ENCODE assay signal across 8 cellular contexts in the genomic region with DNA sequence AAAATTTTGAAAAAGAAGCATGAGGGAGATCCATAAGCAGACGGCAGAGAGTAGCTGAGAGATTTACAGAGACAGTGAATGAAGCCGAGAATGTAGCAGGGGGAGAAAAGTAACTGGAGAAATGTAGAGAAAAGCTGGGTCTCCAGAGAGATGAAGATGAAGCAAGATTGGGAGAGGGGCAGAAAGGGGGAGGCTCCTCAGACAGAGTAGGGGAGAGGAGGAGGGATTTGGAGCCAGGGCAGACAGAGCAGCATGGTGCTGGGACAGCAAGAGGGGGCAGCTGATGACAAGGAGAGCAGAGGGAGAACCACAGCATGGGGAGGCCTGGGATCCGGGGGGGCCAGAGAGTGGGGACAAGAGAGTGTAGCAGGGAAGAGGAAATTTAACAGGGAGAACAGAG. TPM values are rescaled to one million over a fixed set of nuclear protein-coding genes. Genes with fewer than 3 reads are reported as not detected.
DNase-seq lines count a peak whose midpoint lies in the region; ATAC-seq and TF ChIP-seq lines count a peak whose summit lies in the region.

No MANE protein-coding gene starts in this region.

- peak overlapping the region; percentile 88 for H3K4me2 ChIP-seq in BLaER1
- peak overlapping the region; percentile 91 for H3K4me2 ChIP-seq in Loucy (ENCODE audit: low read depth, low read length, poor library complexity, severe bottlenecking)

- peaks cover 19% of the 10 kb centered on the region for H3K36me3 Mint-ChIP-seq in effector memory CD8-positive, alpha-beta T cell (ENCODE audit: insufficient read depth)
- H3K36me3 Mint-ChIP-seq in naive thymus-derived CD8-positive, alpha-beta T cell: peaks cover 15 to 49% (median 33%) of the 10 kb centered on the region in 3 donors

- in situ Hi-C loops in HAP-1 (cut with MboI; ENCODE audit: low sequenced_read_pairs): no loop called here

- H3K27me3 Mint-ChIP-seq in effector memory CD8-positive, alpha-beta T cell: no peaks in the 10 kb centered on the region
- no peaks in the 10 kb centered on the region for H3K27me3 Mint-ChIP-seq in naive thymus-derived CD8-positive, alpha-beta T cell

- peak overlapping the region; percentile 94 for H2AFZ ChIP-seq in Loucy (ENCODE audit: low read length)

- peaks cover 23% of the 10 kb centered on the region for H3K79me2 ChIP-seq in Loucy (ENCODE audit: insufficient read depth, low read length)

- DNase-seq in effector memory CD8-positive, alpha-beta T cell: no peak
- DNase-seq in naive thymus-derived CD8-positive, alpha-beta T cell: no peak
- no peak for DNase-seq in HAP-1 (ENCODE audit: low spot score in 2 of 2)
- DNase-seq in hepatic stellate cell (ENCODE audit: low spot score): no peak
- DNase-seq in cerebellar cortex (ENCODE audit: low spot score): no peak

- H3K9me3 Mint-ChIP-seq in effector memory CD8-positive, alpha-beta T cell: peaks cover 8 to 13% of the 10 kb centered on the region in 2 donors
- H3K9me3 Mint-ChIP-seq in naive thymus-derived CD8-positive, alpha-beta T cell: peaks cover 0 to 70% (median 24%) of the 10 kb centered on the region in 9 donors

- peak overlapping the region; percentile 90 to 94 for H3K4me3 Mint-ChIP-seq in effector memory CD8-positive, alpha-beta T cell
- H3K4me3 Mint-ChIP-seq in naive thymus-derived CD8-positive, alpha-beta T cell: peak overlapping the region; percentile 93 to 99 (median 97)

- H3K9me3 ChIP-seq in BLaER1 (peaks cover 38% of the 10 kb centered on the region), Loucy (ENCODE audit: insufficient read depth, low read depth, low read length) (peaks cover 11% of the 10 kb centered on the region; the same call in 1 of the 2 replicates), HAP-1 (no peaks in the 10 kb centered on the region)

- H3K9ac ChIP-seq in BLaER1 (peak overlapping the region; percentile 98), Loucy (ENCODE audit: low read depth, low read length, poor library complexity, severe bottlenecking) (peak overlapping the region; percentile 99)

- no peaks in the 10 kb centered on the region for H4K20me1 ChIP-seq in BLaER1
- no peaks in the 10 kb centered on the region for H4K20me1 ChIP-seq in Loucy (ENCODE audit: insufficient read depth, low read length, poor library complexity, severe bottlenecking)

- POLR2A ChIA-PET in naive thymus-derived CD8-positive, alpha-beta T cell (lab: Charles Lee): no interaction called here

- H3K9me2 ChIP-seq in Loucy (replicated peaks; ENCODE audit: low read depth, low read length): no peaks in the 10 kb centered on the region

- H3K27ac ChIP-seq in BLaER1: peak overlapping the region; percentile 97

- no peak for TF ChIP-seq CTCF in Loucy (conservative IDR thresholded peaks at IDR 0.05; ENCODE audit: low read length)

- H3K27me3 ChIP-seq in BLaER1 (no peaks in the 10 kb centered on the region), Loucy (ENCODE audit: insufficient read depth, low read length, poor library complexity, severe bottlenecking) (no peaks in the 10 kb centered on the region), HAP-1 (ENCODE audit: low read depth) (no peaks in the 10 kb centered on the region)

- no peak for ATAC-seq in effector memory CD8-positive, alpha-beta T cell (replicated peaks)
- no peak for ATAC-seq in naive thymus-derived CD8-positive, alpha-beta T cell
- ATAC-seq in GM21717 (IDR thresholded peaks at IDR 0.05; ENCODE audit: unreplicated experiment): no peak

- H3F3A ChIP-seq in Loucy (ENCODE audit: low read depth): no peaks in the 10 kb centered on the region

- H3K36me3 ChIP-seq in BLaER1 (peaks cover 58% of the 10 kb centered on the region), Loucy (ENCODE audit: insufficient read depth, low read length) (no peaks in the 10 kb centered on the region), HAP-1 (replicated peaks) (no peaks in the 10 kb centered on the region)

- peak overlapping the region; percentile 95 to 96 for H3K27ac Mint-ChIP-seq in effector memory CD8-positive, alpha-beta T cell
- H3K27ac Mint-ChIP-seq in naive thymus-derived CD8-positive, alpha-beta T cell: peak overlapping the region; percentile 93 to 99 (median 97)

- peaks cover 10 to 12% of the 10 kb centered on the region in 2 donors for H3K4me1 Mint-ChIP-seq in effector memory CD8-positive, alpha-beta T cell (ENCODE audit: low read depth in 2 of 2)
- H3K4me1 Mint-ChIP-seq in naive thymus-derived CD8-positive, alpha-beta T cell: peaks cover 12 to 17% (median 15%) of the 10 kb centered on the region in 4 donors

- H3K4me3 ChIP-seq in BLaER1 (peak overlapping the region; percentile 92), Loucy (ENCODE audit: low read length, poor library complexity, severe bottlenecking) (peak overlapping the region; percentile 97), HAP-1 (no peak overlapping the region)

- H3K4me1 ChIP-seq in BLaER1 (peaks cover 13% of the 10 kb centered on the region), Loucy (ENCODE audit: insufficient read depth, low read length, poor library complexity, severe bottlenecking) (peaks cover 8% of the 10 kb centered on the region), HAP-1 (no peaks in the 10 kb centered on the region)

RNA-seq across cellular contexts. Expression of a gene that starts 0.9 kb away (rescaled TPM):
- total RNA-seq in naive thymus-derived CD8-positive, alpha-beta T cell: 1 to 10 TPM; 4.5 to 7.5 TPM
- polyA plus RNA-seq in naive thymus-derived CD8-positive, alpha-beta T cell: 1 to 10 TPM in 2 of 3 donors, under 1 TPM in 1; 0.97 to 3.2 (median 1.2) TPM

RNA-seq across cellular contexts. Expression of a gene that starts 32.7 kb away (rescaled TPM):
- total RNA-seq in naive thymus-derived CD8-positive, alpha-beta T cell: 10 to 100 TPM; 46.5 to 57.9 TPM
- 10 to 100 TPM; 38.7 to 46.8 (median 40.4) TPM for polyA plus RNA-seq in naive thymus-derived CD8-positive, alpha-beta T cell

RNA-seq across cellular contexts. Expression of a gene that starts 40.0 kb away (rescaled TPM):
- total RNA-seq in naive thymus-derived CD8-positive, alpha-beta T cell: 10 to 100 TPM; 27.3 to 28.2 TPM
- 10 to 100 TPM; 22.6 to 30.2 (median 29.1) TPM for polyA plus RNA-seq in naive thymus-derived CD8-positive, alpha-beta T cell
